12 cellular contexts compared by ENCODE assay signal in the genomic region with DNA sequence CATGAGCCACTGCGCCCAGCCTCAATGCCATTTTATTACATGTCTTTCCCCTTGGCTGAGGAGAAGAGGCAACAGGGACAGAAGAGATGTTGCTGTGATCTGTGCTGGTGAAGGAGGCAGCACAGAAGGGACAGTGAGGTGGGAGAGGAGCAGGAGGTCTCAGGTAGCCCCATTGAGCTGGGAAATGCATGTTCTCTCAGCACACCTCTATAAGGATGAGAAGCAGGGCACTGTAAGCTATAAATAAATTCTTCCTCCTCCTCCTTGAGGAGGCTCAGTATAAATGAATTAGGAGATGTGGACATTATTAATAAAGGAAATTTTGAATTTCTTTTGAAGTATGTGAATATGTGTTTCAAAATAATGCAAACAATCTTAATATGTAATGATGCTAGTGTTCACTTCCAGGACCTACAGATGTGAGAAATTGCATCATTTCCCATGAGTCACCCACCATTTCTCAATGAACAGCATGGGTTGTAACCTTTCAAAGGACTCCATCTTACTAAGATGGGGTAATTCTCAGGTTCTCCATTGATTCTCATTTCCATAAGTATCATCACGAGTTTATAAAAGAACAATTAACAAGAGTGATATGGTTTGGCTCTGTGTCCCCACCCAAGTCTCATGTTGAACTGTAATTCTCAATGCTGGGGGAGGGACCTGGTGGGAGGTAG.
A peak's percentile ranks its signal among the peaks of the same experiment; 100 is the strongest.
DNase-seq lines count a peak whose midpoint lies in the region; ATAC-seq lines count a peak whose summit lies in the region.
"Had no signal": no experiment of that assay in that cellular context is flagged by ENCODE, and none has a peak within 500 bp of the region (broad histone marks: within the 10 kb centered on the region; RNA-seq: fewer than 3 reads in every experiment).

No MANE protein-coding gene starts in this region.

- DNase-seq in Daoy (ENCODE audit: low read depth) (peak; percentile 21), M059J (ENCODE audit: low read depth) (peak; percentile 69), kidney tubule cell (ENCODE audit: low spot score) (peak; percentile 53), NCI-H2196 treated with DMSO at 0.1 percent for 48 hours (lab: John Stamatoyannopoulos, UW; ENCODE audit: unreplicated experiment) (no peak), NCI-H2227 treated with DMSO at 0.1 percent for 48 hours (lab: John Stamatoyannopoulos, UW) (no peak)
- DNase-seq in activated naive CD8-positive, alpha-beta T cell treated with anti-CD3 and anti-CD28 coated beads, Interleukin-2, amount 10 ng/mL, durations not matched to agents 7 days and 5 days, result no peak
- DNase-seq in activated effector memory CD4-positive, alpha-beta T cell treated with Interleukin-2 at 50 U/mL for 16 hours, result no peak
- DNase-seq: activated B cell treated with CpG ODN at 0.5 μM for 24 hours, GDM1 had no signal

- peak overlapping the region; percentile 61 for H3K27ac Mint-ChIP-seq in activated naive CD8-positive, alpha-beta T cell treated with anti-CD3 and anti-CD28 coated beads, Interleukin-2, amount 10 ng/mL, durations not matched to agents 7 days and 5 days
- H3K27ac Mint-ChIP-seq: activated B cell treated with CpG ODN at 0.5 μM for 24 hours had no signal

- POLR2A ChIA-PET in activated naive CD8-positive, alpha-beta T cell treated with anti-CD3 and anti-CD28 coated beads, Interleukin-2, amount 10 ng/mL, durations not matched to agents 7 days and 5 days (lab: Charles Lee), result no interaction called here

- peaks cover 8% of the 10 kb centered on the region for H3K4me1 Mint-ChIP-seq in activated naive CD8-positive, alpha-beta T cell treated with anti-CD3 and anti-CD28 coated beads, Interleukin-2, amount 10 ng/mL, durations not matched to agents 7 days and 5 days
- H3K4me1 Mint-ChIP-seq: activated B cell treated with CpG ODN at 0.5 μM for 24 hours; central memory CD8-positive, alpha-beta T cell; neural crest cell had no signal

- peaks cover 14% of the 10 kb centered on the region for H3K9me3 Mint-ChIP-seq in activated naive CD8-positive, alpha-beta T cell treated with anti-CD3 and anti-CD28 coated beads, Interleukin-2, amount 10 ng/mL, durations not matched to agents 7 days and 5 days
- H3K9me3 Mint-ChIP-seq: activated B cell treated with CpG ODN at 0.5 μM for 24 hours had no signal

- peaks cover 41% of the 10 kb centered on the region for H3K36me3 Mint-ChIP-seq in activated naive CD8-positive, alpha-beta T cell treated with anti-CD3 and anti-CD28 coated beads, Interleukin-2, amount 10 ng/mL, durations not matched to agents 7 days and 5 days

- H3K4me3 Mint-ChIP-seq in activated naive CD8-positive, alpha-beta T cell treated with anti-CD3 and anti-CD28 coated beads, Interleukin-2, amount 10 ng/mL, durations not matched to agents 7 days and 5 days, result no peak overlapping the region
- H3K4me3 Mint-ChIP-seq: activated B cell treated with CpG ODN at 0.5 μM for 24 hours; central memory CD8-positive, alpha-beta T cell; neural crest cell had no signal

- peak; percentile 45 for ATAC-seq in activated naive CD8-positive, alpha-beta T cell treated with anti-CD3 and anti-CD28 coated beads, Interleukin-2, amount 10 ng/mL, durations not matched to agents 7 days and 5 days (ENCODE audit: low read depth)
- no peak for ATAC-seq in HG03439 (IDR thresholded peaks at IDR 0.05; ENCODE audit: unreplicated experiment)

- H3K27me3 Mint-ChIP-seq in activated naive CD8-positive, alpha-beta T cell treated with anti-CD3 and anti-CD28 coated beads, Interleukin-2, amount 10 ng/mL, durations not matched to agents 7 days and 5 days, result no peaks in the 10 kb centered on the region
- H3K27me3 Mint-ChIP-seq: activated B cell treated with CpG ODN at 0.5 μM for 24 hours; central memory CD8-positive, alpha-beta T cell had no signal

Comparison
In these comparisons a context has a peak if more than half of its experiments do, and no peak if none do; other contexts are left out.
1. DNase-seq: peak in Daoy (single experiment), M059J (single experiment) and kidney tubule cell (single experiment); none in activated naive CD8-positive, alpha-beta T cell treated with anti-CD3 and anti-CD28 coated beads, Interleukin-2, amount 10 ng/mL, durations not matched to agents 7 days and 5 days (single experiment), NCI-H2196 treated with DMSO at 0.1 percent for 48 hours (single experiment), NCI-H2227 treated with DMSO at 0.1 percent for 48 hours (single experiment) and activated effector memory CD4-positive, alpha-beta T cell treated with Interleukin-2 at 50 U/mL for 16 hours (single experiment).